Comparison of ENCODE assay signal across 21 cellular contexts in the genomic region with DNA sequence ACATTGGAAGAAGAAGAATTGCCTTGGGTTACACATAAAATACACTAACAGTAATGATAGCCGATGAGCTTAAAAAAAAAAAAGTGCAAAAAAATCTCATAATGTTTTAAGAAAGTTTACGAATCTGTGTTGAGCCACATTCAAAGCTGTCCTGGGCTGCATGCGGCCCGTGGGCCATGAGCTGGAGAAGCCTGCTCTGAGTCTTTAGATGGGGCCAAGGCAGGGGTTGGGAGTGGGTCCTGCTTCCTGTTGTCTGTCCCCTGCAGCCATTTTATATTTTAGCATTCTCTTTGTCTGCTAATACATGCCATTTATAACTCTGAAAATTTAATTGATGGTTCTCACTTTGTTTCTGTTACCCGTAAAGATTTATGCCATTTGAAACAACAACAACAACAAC.
"Had no signal": no experiment of that assay in that cellular context is flagged by ENCODE, and none has a peak within 500 bp of the region (broad histone marks: within the 10 kb centered on the region; RNA-seq: fewer than 3 reads in every experiment).

No MANE protein-coding gene starts in this region.

- ATAC-seq: esophagus mucosa; heart left ventricle; left lobe of liver; sciatic nerve; stimulated activated memory B cell treated with anti-CD40 and anti-IgM and Interleukin-4, amounts not matched to agents 10 μg/mL and 1 μg/mL and 100 μg/mL, for 72 hours had no signal

- H3K27me3 ChIP-seq: dorsolateral prefrontal cortex, heart left ventricle, spleen, tibial artery, upper lobe of left lung, vagina had no signal

- H3K27ac Mint-ChIP-seq: nephron; stimulated activated memory B cell treated with anti-CD40 and anti-IgM and Interleukin-4, amounts not matched to agents 10 μg/mL and 1 μg/mL and 100 μg/mL, for 72 hours; stimulated activated naive CD8-positive, alpha-beta T cell treated with anti-CD3 and anti-CD28 coated beads, Interleukin-15, Interleukin-2, amounts not matched to agents 100 ng/mL and 50 ng/mL, for 24 hours had no signal

- H3K4me1 ChIP-seq: tibial artery, upper lobe of left lung had no signal

- H3K4me3 ChIP-seq: dorsolateral prefrontal cortex, heart left ventricle, psoas muscle, spleen, tibial artery, upper lobe of left lung, vagina had no signal

- H3K9me3 Mint-ChIP-seq: nephron; stimulated activated memory B cell treated with anti-CD40 and anti-IgM and Interleukin-4, amounts not matched to agents 10 μg/mL and 1 μg/mL and 100 μg/mL, for 72 hours; stimulated activated naive CD8-positive, alpha-beta T cell treated with anti-CD3 and anti-CD28 coated beads, Interleukin-15, Interleukin-2, amounts not matched to agents 100 ng/mL and 50 ng/mL, for 24 hours had no signal

- H3K36me3 ChIP-seq: heart left ventricle, spleen, tibial artery, upper lobe of left lung, vagina had no signal

- DNase-seq: cortex of kidney; dorsolateral prefrontal cortex; effector CD8-positive, alpha-beta T cell; heart left ventricle; hippocampal formation; mammary epithelial cell; psoas muscle; retina; spleen; stimulated activated CD4-positive, alpha-beta T cell treated with anti-CD3 and anti-CD28 coated beads, Interleukin-15, amount 100 ng/mL, for 24 hours; stimulated activated CD4-positive, alpha-beta T cell treated with anti-CD3 and anti-CD28 coated beads, Interleukin-1b, Interleukin-23, amount 100 ng/mL, for 48 hours; stimulated activated CD4-positive, alpha-beta T cell treated with anti-CD3 and anti-CD28 coated beads, Interleukin-4, amount 100 ng/mL, for 24 hours; tibial artery had no signal

- H3K4me3 Mint-ChIP-seq: nephron; stimulated activated memory B cell treated with anti-CD40 and anti-IgM and Interleukin-4, amounts not matched to agents 10 μg/mL and 1 μg/mL and 100 μg/mL, for 72 hours; stimulated activated naive CD8-positive, alpha-beta T cell treated with anti-CD3 and anti-CD28 coated beads, Interleukin-15, Interleukin-2, amounts not matched to agents 100 ng/mL and 50 ng/mL, for 24 hours had no signal

- H3K9me3 ChIP-seq: heart left ventricle, psoas muscle, spleen, tibial artery, upper lobe of left lung, vagina had no signal

- H3K27me3 Mint-ChIP-seq: stimulated activated memory B cell treated with anti-CD40 and anti-IgM and Interleukin-4, amounts not matched to agents 10 μg/mL and 1 μg/mL and 100 μg/mL, for 72 hours; stimulated activated naive CD8-positive, alpha-beta T cell treated with anti-CD3 and anti-CD28 coated beads, Interleukin-15, Interleukin-2, amounts not matched to agents 100 ng/mL and 50 ng/mL, for 24 hours had no signal

- H3K27ac ChIP-seq: dorsolateral prefrontal cortex, heart left ventricle, psoas muscle, spleen, tibial artery, upper lobe of left lung, vagina had no signal

- H3K36me3 Mint-ChIP-seq: stimulated activated memory B cell treated with anti-CD40 and anti-IgM and Interleukin-4, amounts not matched to agents 10 μg/mL and 1 μg/mL and 100 μg/mL, for 72 hours had no signal
